In the genomic region with DNA sequence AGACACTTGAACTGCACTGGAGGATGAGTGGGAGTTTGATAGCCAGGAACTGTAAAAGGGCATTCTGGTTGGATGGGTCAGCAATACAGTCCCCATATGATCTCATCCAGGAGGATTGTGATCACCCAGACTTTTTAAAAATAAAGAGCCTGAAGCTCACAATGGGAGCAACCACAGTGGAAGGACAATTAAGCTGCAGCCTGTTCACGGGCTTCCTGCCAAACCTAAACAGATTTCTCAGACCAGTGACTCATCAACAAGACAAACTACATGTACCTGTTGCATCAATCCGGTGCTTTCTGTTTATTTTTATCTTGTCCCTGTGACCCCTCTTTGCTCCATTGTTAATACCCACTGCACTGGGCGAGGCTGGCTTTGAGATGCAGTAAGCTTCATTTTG, we compare ENCODE assay signal across 9 cellular contexts. TPM values are rescaled to one million over a fixed set of nuclear protein-coding genes. Genes with fewer than 3 reads are reported as not detected.
DNase-seq lines count a peak whose midpoint lies in the region; ATAC-seq, FAIRE-seq and TF ChIP-seq lines count a peak whose summit lies in the region.
"Had no signal": no experiment of that assay in that cellular context is flagged by ENCODE, and none has a peak within 500 bp of the region (broad histone marks: within the 10 kb centered on the region; RNA-seq: fewer than 3 reads in every experiment).

No MANE protein-coding gene starts in this region.

- FAIRE-seq in small intestine (lab: Jason Lieb, UNC): no peak

- no peak for ATAC-seq in HG03521 (IDR thresholded peaks at IDR 0.05; ENCODE audit: unreplicated experiment)

- no peaks in the 10 kb centered on the region for H3K27me3 ChIP-seq in prostate gland (replicated peaks; ENCODE audit: insufficient read depth)
- no peaks in the 10 kb centered on the region for H3K27me3 ChIP-seq in small intestine (ENCODE audit: control insufficient read depth in 2 of 2, insufficient read depth in 2 of 2, low read length in 2 of 2)

- TF ChIP-seq POLR2A in prostate gland (IDR thresholded peaks at IDR 0.05): no peak

- H3K36me3 ChIP-seq in prostate gland: no peaks in the 10 kb centered on the region
- no peaks in the 10 kb centered on the region for H3K36me3 ChIP-seq in small intestine (ENCODE audit: control insufficient read depth in 2 of 2, insufficient read depth in 2 of 2, low read length in 2 of 2)

- H3K9me3 ChIP-seq in prostate gland: no peaks in the 10 kb centered on the region
- no peaks in the 10 kb centered on the region for H3K9me3 ChIP-seq in small intestine (ENCODE audit: control insufficient read depth, low read depth)

- H3K4me3 ChIP-seq in cardiac fibroblast (replicated peaks in 1 of 2; ENCODE audit: low read depth in 2 of 2, low read length in 2 of 2) (no peak overlapping the region), prostate gland (no peak overlapping the region), small intestine (ENCODE audit: low read depth in 1 of 2, low read length in 2 of 2) (no peak overlapping the region)

- H3K4me1 ChIP-seq in prostate gland (replicated peaks) (no peaks in the 10 kb centered on the region), small intestine (ENCODE audit: control insufficient read depth in 2 of 2, insufficient read depth in 1 of 2, low read depth in 1 of 2, low read length in 1 of 2) (no peaks in the 10 kb centered on the region)

- TF ChIP-seq CTCF in cardiac fibroblast (IDR thresholded peaks at IDR 0.05; ENCODE audit: low read depth, low read length) (no peak), prostate gland (IDR thresholded peaks at IDR 0.05) (no peak)

- DNase-seq in GOT3 (lab: John Stamatoyannopoulos, UW): peak; percentile 46
- peak; percentile 23 for DNase-seq in NCI-H460 (ENCODE audit: extremely low read depth, low read depth)
- peak; percentile 3 to 48 for DNase-seq in cardiac fibroblast (ENCODE audit: low read depth in 2 of 2)
- DNase-seq in renal cortical epithelial cell (ENCODE audit: low read depth): peak; percentile 99
- DNase-seq in prostate gland (ENCODE audit: low spot score): no peak
- DNase-seq in small intestine: no peak
- DNase-seq: NCI-H1436 treated with DMSO at 0.1 percent for 48 hours, occipital lobe had no signal

- H3K27ac ChIP-seq in prostate gland (no peak overlapping the region), small intestine (ENCODE audit: low read depth in 1 of 2, low read length in 1 of 2) (no peak overlapping the region)

- WGBS in prostate gland: 46% methylated on average over 3 of the region's 3 CpGs
- WGBS in small intestine, 3 donors: 54 to 68% (median 57%) methylated on average over 3 of the region's 3 CpGs

- intact Hi-C loops in prostate gland (cut with DNase I): no loop called here

RNA-seq across cellular contexts. Expression of gene PAPPA2, which starts 52.3 kb away (rescaled TPM):
- total RNA-seq in NCI-H460 (2014; rRNA removed; shearing (Covaris generic)): 28.5 and 30.1 TPM in 2 replicates
- polyA plus RNA-seq in NCI-H460 (2014; cell fraction: nucleus; rRNA removed): 4.1 and 4.7 TPM in 2 replicates
- total RNA-seq in renal cortical epithelial cell: 0.52 and 1.3 TPM in 2 replicates
- total RNA-seq in prostate gland: 1 to 10 TPM in 1 of 2 donors, under 1 TPM in 1; 0.36 to 1.9 TPM
- polyA plus RNA-seq in small intestine: under 1 TPM in 1 of 3 donors, not detected in 2; 0.12 TPM

Comparison
In these comparisons a context has a peak if more than half of its experiments do, and no peak if none do; other contexts are left out.
1. DNase-seq: peak in GOT3 (single experiment), NCI-H460 (single experiment), cardiac fibroblast (2 of 2) and renal cortical epithelial cell (single experiment); none in prostate gland (single experiment) and small intestine (single experiment).
2. RNA of gene PAPPA2, which starts 52.3 kb away (total RNA-seq): 28.5 to 30.1 TPM in NCI-H460; 0.36 to 1.9 TPM in prostate gland and 0.52 to 1.3 TPM in renal cortical epithelial cell; every median in the first group is over 10 times any median in the second.